15 cellular contexts compared by ENCODE assay signal in genomic region chr7:44667190-44667589, GRCh38.
DNase-seq lines count a peak whose midpoint lies in the region; FAIRE-seq and TF ChIP-seq lines count a peak whose summit lies in the region.
"Had no signal": no experiment of that assay in that cellular context is flagged by ENCODE, and none has a peak within 500 bp of the region (broad histone marks: within the 10 kb centered on the region; RNA-seq: fewer than 3 reads in every experiment).

No MANE protein-coding gene starts in this region.

- H4K20me1 ChIP-seq in endothelial cell of umbilical vein (replicated peaks; ENCODE audit: control insufficient read depth, extremely low read depth, insufficient read depth, low read length), result no peaks in the 10 kb centered on the region
- H4K20me1 ChIP-seq: BLaER1 had no signal

- no peak overlapping the region for H2AFZ ChIP-seq in endothelial cell of umbilical vein (ENCODE audit: low read depth, low read length)

- H3K4me2 ChIP-seq in endothelial cell of umbilical vein (ENCODE audit: insufficient read depth, low read length), result no peak overlapping the region
- H3K4me2 ChIP-seq: BLaER1 had no signal

- POLR2A ChIA-PET in endothelial cell of umbilical vein (lab: Charles Lee), result no interaction called here

- H3K36me3 ChIP-seq in endothelial cell of umbilical vein (ENCODE audit: control insufficient read depth in 2 of 2, extremely low read depth in 1 of 2, insufficient read depth in 2 of 2, low read length in 2 of 2) (peaks cover 2% of the 10 kb centered on the region in 2 experiments), esophagus muscularis mucosa (peaks cover 11 to 64% (median 47%) of the 10 kb centered on the region in 4 donors)

- no peaks in the 10 kb centered on the region for H3K9me1 ChIP-seq in endothelial cell of umbilical vein (replicated peaks; ENCODE audit: control insufficient read depth, extremely low read depth, insufficient read depth, low read length)

- H3K4me1 ChIP-seq in endothelial cell of umbilical vein (ENCODE audit: control insufficient read depth, extremely low read depth, insufficient read depth, low read length) (no peaks in the 10 kb centered on the region), esophagus muscularis mucosa (peaks cover 8 to 14% (median 9%) of the 10 kb centered on the region in 4 donors)
- H3K4me1 ChIP-seq: BLaER1 had no signal

- H3K4me3 ChIP-seq in endothelial cell of umbilical vein (replicated peaks in 1 of 3; ENCODE audit: insufficient read depth in 1 of 3, low read depth in 1 of 3, low read length in 3 of 3), result no peak overlapping the region
- no peak overlapping the region for H3K4me3 ChIP-seq in esophagus muscularis mucosa
- H3K4me3 ChIP-seq: BLaER1 had no signal

- TF ChIP-seq EP300 in esophagus muscularis mucosa (IDR thresholded peaks at IDR 0.05), result no peak

- H3K9me3 ChIP-seq in endothelial cell of umbilical vein (replicated peaks; ENCODE audit: control insufficient read depth, insufficient read depth, low read length) (no peaks in the 10 kb centered on the region), esophagus muscularis mucosa (no peaks in the 10 kb centered on the region)

- peak; percentile 55 for DNase-seq in SIG-M5 treated with dmso at 0.1 percent for 504 hours (lab: John Stamatoyannopoulos, UW; ENCODE audit: unreplicated experiment)
- DNase-seq in SIG-M5 (lab: John Stamatoyannopoulos, UW), result no peak
- DNase-seq in CD1c-positive myeloid dendritic cell (ENCODE audit: extremely low spot score), result peak; percentile 5
- peak; percentile 86 for DNase-seq in MV-4-11 (lab: John Stamatoyannopoulos, UW)
- DNase-seq in endothelial cell of umbilical vein (ENCODE audit: low read depth, low spot score), result no peak
- no peak for DNase-seq in activated effector memory CD4-positive, alpha-beta T cell treated with anti-CD3 and anti-CD28 coated beads, Interleukin-2, amount 50 U/mL, for 16 hours
- no peak for DNase-seq in esophagus muscularis mucosa (ENCODE audit: extremely low spot score)
- DNase-seq in NCI-H524 treated with DMSO at 0.1 percent for 48 hours (lab: John Stamatoyannopoulos, UW), result no peak
- DNase-seq: 8988T, NCI-H1436 treated with DMSO at 0.1 percent for 48 hours, NCI-H2081, NCI-H526, SHP77 had no signal

- intact Hi-C loops in endothelial cell of umbilical vein (cut with micrococcal nuclease), result no loop called here
- intact Hi-C loops in esophagus muscularis mucosa (cut with DNase I), result no loop called here

- TF ChIP-seq POLR2A in endothelial cell of umbilical vein (IDR thresholded peaks at IDR 0.05; ENCODE audit: low read depth, low read length) (no peak), esophagus muscularis mucosa (IDR thresholded peaks at IDR 0.05; ENCODE audit: low read depth) (no peak)

- BruUV-seq in endothelial cell of umbilical vein (replicated peaks; lab: Mats Ljungman, UMichigan), result no TSS peak

- CTCF ChIA-PET in endothelial cell of umbilical vein (lab: Charles Lee), result no interaction called here

- FAIRE-seq in endothelial cell of umbilical vein (lab: Jason Lieb, UNC), result peak; percentile 62
- FAIRE-seq: RCC 7860 had no signal

- no peak for TF ChIP-seq CTCF in endothelial cell of umbilical vein (IDR thresholded peaks at IDR 0.05; ENCODE audit: extremely low read depth in 1 of 2, insufficient read depth in 1 of 2, low read depth in 1 of 2, low read length in 2 of 2)
- TF ChIP-seq CTCF in esophagus muscularis mucosa (IDR thresholded peaks at IDR 0.05), result no peak

- H3K27me3 ChIP-seq in endothelial cell of umbilical vein (ENCODE audit: control insufficient read depth in 2 of 2, insufficient read depth in 2 of 2, low read length in 2 of 2) (no peaks in the 10 kb centered on the region), esophagus muscularis mucosa (no peaks in the 10 kb centered on the region)
- H3K27me3 ChIP-seq: BLaER1 had no signal

- H3K27ac ChIP-seq in endothelial cell of umbilical vein (ENCODE audit: insufficient read depth, low read depth, low read length), result no peak overlapping the region
- no peak overlapping the region for H3K27ac ChIP-seq in esophagus muscularis mucosa (replicated peaks in 1 of 4)
- H3K27ac ChIP-seq: BLaER1 had no signal

- 91% methylated on average over 3 of the region's 3 CpGs for WGBS in esophagus muscularis mucosa

- dilution Hi-C loops in endothelial cell of umbilical vein (cut with MboI; ENCODE audit: extremely low pct_ligation_motif_present, low sequenced_read_pairs), result no loop called here

- H3K9ac ChIP-seq in endothelial cell of umbilical vein (replicated peaks; ENCODE audit: extremely low read depth, insufficient read depth, low read length), result no peak overlapping the region
- H3K9ac ChIP-seq: BLaER1 had no signal

- H3K79me2 ChIP-seq in endothelial cell of umbilical vein (ENCODE audit: control insufficient read depth, insufficient read depth, low read length), result no peaks in the 10 kb centered on the region

TF ChIP-seq in endothelial cell of umbilical vein, 7 proteins besides CTCF, POLR2A, EP300 and RAD21:
- TF ChIP-seq EZH2 (IDR thresholded peaks at IDR 0.05; ENCODE audit: borderline replicate concordance, low read depth, low read length, severe bottlenecking) (no peak), MAX (IDR thresholded peaks at IDR 0.05; ENCODE audit: insufficient read depth, insufficient read length) (no peak), MYC (IDR thresholded peaks at IDR 0.05; ENCODE audit: low read depth, low read length) (no peak), GATA2 (IDR thresholded peaks at IDR 0.05; ENCODE audit: insufficient read depth, insufficient read length, low read depth, low read length) (no peak), POLR2AphosphoS5 (IDR thresholded peaks at IDR 0.05; ENCODE audit: insufficient read depth, low read depth, low read length) (no peak), JUN (IDR thresholded peaks at IDR 0.05; ENCODE audit: borderline replicate concordance, insufficient read depth, insufficient read length, low read depth) (no peak), FOS (IDR thresholded peaks at IDR 0.05; ENCODE audit: borderline replicate concordance, insufficient read depth, low read length) (no peak)

Comparison
In these comparisons a context has a peak if more than half of its experiments do, and no peak if none do; other contexts are left out.
1. DNase-seq: peak in SIG-M5 treated with dmso at 0.1 percent for 504 hours (single experiment), CD1c-positive myeloid dendritic cell (single experiment) and MV-4-11 (single experiment); none in SIG-M5 (single experiment), endothelial cell of umbilical vein (single experiment), activated effector memory CD4-positive, alpha-beta T cell treated with anti-CD3 and anti-CD28 coated beads, Interleukin-2, amount 50 U/mL, for 16 hours (single experiment), esophagus muscularis mucosa (single experiment) and NCI-H524 treated with DMSO at 0.1 percent for 48 hours (single experiment).